Comparison of ENCODE assay signal across 1 cellular context in the genomic region with DNA sequence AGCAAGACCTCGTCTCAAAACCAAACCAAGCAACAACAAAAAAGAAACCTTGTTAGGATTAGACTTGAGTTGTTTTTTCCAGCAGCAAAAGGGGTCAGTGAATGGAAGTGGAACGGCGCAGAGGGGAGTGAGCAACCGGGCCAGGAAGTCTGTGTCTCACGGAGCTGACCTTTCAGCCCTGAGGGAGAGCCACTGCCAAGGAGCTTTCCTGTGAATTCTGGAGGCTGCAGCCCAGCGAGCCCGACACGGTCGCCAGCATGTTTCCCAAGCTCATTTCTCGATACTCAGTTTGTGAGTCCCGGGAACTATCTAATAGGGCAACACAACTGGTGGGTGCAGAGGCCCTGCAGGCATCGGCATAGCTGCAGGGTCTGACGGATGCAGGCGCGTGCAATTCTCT.
TF ChIP-seq lines count a peak whose summit lies in the region.

No MANE protein-coding gene starts in this region.

TF ChIP-seq in WTC11, 78 proteins besides CTCF, POLR2A, EP300 and RAD21 (continued from another document):
- TF ChIP-seq PRRX2 (CRISPR knock-in tag; IDR thresholded peaks at IDR 0.05), result no peak
- no peak for TF ChIP-seq TEAD1 (CRISPR knock-in tag; IDR thresholded peaks at IDR 0.05)
- TF ChIP-seq, protein P1, sequence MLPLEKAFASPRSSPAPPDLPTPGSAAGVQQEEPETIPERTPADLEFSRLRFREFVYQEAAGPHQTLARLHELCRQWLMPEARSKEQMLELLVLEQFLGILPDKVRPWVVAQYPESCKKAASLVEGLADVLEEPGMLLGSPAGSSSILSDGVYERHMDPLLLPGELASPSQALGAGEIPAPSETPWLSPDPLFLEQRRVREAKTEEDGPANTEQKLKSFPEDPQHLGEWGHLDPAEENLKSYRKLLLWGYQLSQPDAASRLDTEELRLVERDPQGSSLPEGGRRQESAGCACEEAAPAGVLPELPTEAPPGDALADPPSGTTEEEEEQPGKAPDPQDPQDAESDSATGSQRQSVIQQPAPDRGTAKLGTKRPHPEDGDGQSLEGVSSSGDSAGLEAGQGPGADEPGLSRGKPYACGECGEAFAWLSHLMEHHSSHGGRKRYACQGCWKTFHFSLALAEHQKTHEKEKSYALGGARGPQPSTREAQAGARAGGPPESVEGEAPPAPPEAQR (CRISPR knock-in tag; IDR thresholded peaks at IDR 0.05), result no peak
- TF ChIP-seq ZNF138 (CRISPR knock-in tag; conservative IDR thresholded peaks at IDR 0.05), result no peak
- TF ChIP-seq, protein P2, sequence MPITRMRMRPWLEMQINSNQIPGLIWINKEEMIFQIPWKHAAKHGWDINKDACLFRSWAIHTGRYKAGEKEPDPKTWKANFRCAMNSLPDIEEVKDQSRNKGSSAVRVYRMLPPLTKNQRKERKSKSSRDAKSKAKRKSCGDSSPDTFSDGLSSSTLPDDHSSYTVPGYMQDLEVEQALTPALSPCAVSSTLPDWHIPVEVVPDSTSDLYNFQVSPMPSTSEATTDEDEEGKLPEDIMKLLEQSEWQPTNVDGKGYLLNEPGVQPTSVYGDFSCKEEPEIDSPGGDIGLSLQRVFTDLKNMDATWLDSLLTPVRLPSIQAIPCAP (CRISPR knock-in tag; IDR thresholded peaks at IDR 0.05), result no peak
- TF ChIP-seq ZNF396 (CRISPR knock-in tag; IDR thresholded peaks at IDR 0.05; ENCODE audit: borderline replicate concordance), result no peak
